ENCODE assay signal across 8 cellular contexts in the genomic region with DNA sequence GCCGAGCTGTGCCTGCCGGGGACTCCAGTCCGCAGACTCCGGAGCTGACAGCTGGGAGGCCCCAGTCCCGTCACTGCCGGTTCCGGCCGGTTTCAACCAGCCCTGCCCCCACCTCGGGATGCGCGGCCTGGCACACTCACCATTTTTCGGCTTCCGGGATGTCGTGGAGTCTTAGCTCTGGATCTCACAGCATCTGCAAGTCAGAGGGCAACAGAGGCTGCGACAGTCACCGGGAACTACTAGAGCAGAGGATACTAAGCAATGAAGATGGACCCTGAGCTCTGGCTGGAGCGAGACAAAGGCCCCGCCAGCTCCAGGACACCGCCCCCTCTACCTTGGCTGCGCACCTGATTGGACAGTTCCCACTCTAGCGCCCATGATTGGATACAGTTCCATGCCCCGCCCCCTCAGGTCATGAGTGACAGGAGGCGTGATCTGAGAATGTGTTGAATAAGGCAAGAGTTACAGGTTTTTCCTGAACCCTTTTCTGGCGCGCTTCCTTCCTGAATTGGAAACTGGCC. TPM values are rescaled to one million over a fixed set of nuclear protein-coding genes. Genes with fewer than 3 reads are reported as not detected.
DNase-seq lines count a peak whose midpoint lies in the region; ATAC-seq and TF ChIP-seq lines count a peak whose summit lies in the region.

A gene (minus strand): TSS at position 303 of the 521 bp plus-strand sequence. CDS start 160 bp downstream, at position 143.

- H3K36me3 Mint-ChIP-seq in activated naive CD4-positive, alpha-beta T cell treated with anti-CD3 and anti-CD28 coated beads, Interleukin-2, amount 10 ng/mL, durations not matched to agents 7 days and 5 days = peaks cover 29% of the 10 kb centered on the region

- H3K9me3 ChIP-seq in HUES64 (ENCODE audit: insufficient read depth, low read depth, low read length) = no peaks in the 10 kb centered on the region
- H3K9me3 ChIP-seq in SJSA1 (replicated peaks) = no peaks in the 10 kb centered on the region; the same call in 1 of the 2 replicates
- peaks cover 4% of the 10 kb centered on the region for H3K9me3 ChIP-seq in neutrophil
- H3K9me3 ChIP-seq in subcutaneous abdominal adipose tissue (ENCODE audit: control insufficient read depth in 5 of 5, low read length in 5 of 5) = no peaks in the 10 kb centered on the region

- DNase-seq in COR-L47 (lab: John Stamatoyannopoulos, UW) (peak; percentile 85), SJSA1 (ENCODE audit: low read depth in 1 of 2, low spot score in 2 of 2) (peak; percentile 77 to 86), globus pallidus (ENCODE audit: low spot score) (peak; percentile 95)
- DNase-seq in activated naive CD4-positive, alpha-beta T cell treated with anti-CD3 and anti-CD28 coated beads, Interleukin-2, amount 10 ng/mL, durations not matched to agents 7 days and 5 days = peak; percentile 96

- peaks cover 18% of the 10 kb centered on the region for H3K4me1 ChIP-seq in HUES64 (ENCODE audit: insufficient read depth, low read length)
- no peaks in the 10 kb centered on the region for H3K4me1 ChIP-seq in SJSA1 (replicated peaks)
- H3K4me1 ChIP-seq in neutrophil (ENCODE audit: control insufficient read depth in 1 of 2, insufficient read depth in 1 of 2, low read depth in 1 of 2, low read length in 1 of 2) = peaks cover 0 to 11% of the 10 kb centered on the region in 2 experiments
- peaks cover 0 to 15% (median 12%) of the 10 kb centered on the region in 5 donors for H3K4me1 ChIP-seq in subcutaneous abdominal adipose tissue (ENCODE audit: control insufficient read depth in 5 of 5, insufficient read depth in 5 of 5, low read length in 5 of 5)

- H3K36me3 ChIP-seq in HUES64 (ENCODE audit: insufficient read depth, low read length) (0 out of 2 replicates have a peak, but pooled peaks cover 17% of the 10 kb centered on the region), SJSA1 (no peaks in the 10 kb centered on the region), neutrophil (no peaks in the 10 kb centered on the region), subcutaneous abdominal adipose tissue (ENCODE audit: control insufficient read depth in 5 of 5, insufficient read depth in 5 of 5, low read length in 5 of 5) (no peaks in the 10 kb centered on the region)

- H3K4me3 Mint-ChIP-seq in activated naive CD4-positive, alpha-beta T cell treated with anti-CD3 and anti-CD28 coated beads, Interleukin-2, amount 10 ng/mL, durations not matched to agents 7 days and 5 days = peak within 1 kb of the TSS; percentile 91

- H3K4me3 ChIP-seq in HUES64 (ENCODE audit: low read length) = peak within 1 kb of the TSS; percentile 83
- H3K4me3 ChIP-seq in SJSA1 = peak within 1 kb of the TSS; percentile 52
- H3K4me3 ChIP-seq in neutrophil (ENCODE audit: low read depth in 1 of 2, low read length in 1 of 2) = peak within 1 kb of the TSS; percentile 56 to 61
- peak within 1 kb of the TSS; percentile 83 to 98 (median 93) for H3K4me3 ChIP-seq in subcutaneous abdominal adipose tissue (ENCODE audit: low read depth in 1 of 5, low read length in 5 of 5)

- peaks cover 4% of the 10 kb centered on the region for H3K27me3 Mint-ChIP-seq in activated naive CD4-positive, alpha-beta T cell treated with anti-CD3 and anti-CD28 coated beads, Interleukin-2, amount 10 ng/mL, durations not matched to agents 7 days and 5 days

- peaks cover 20% of the 10 kb centered on the region for H3K4me1 Mint-ChIP-seq in activated naive CD4-positive, alpha-beta T cell treated with anti-CD3 and anti-CD28 coated beads, Interleukin-2, amount 10 ng/mL, durations not matched to agents 7 days and 5 days

- WGBS in HUES64 = 1% methylated on average over 25 of the region's 25 CpGs

- H3K9ac ChIP-seq in HUES64 (ENCODE audit: low read depth, low read length) (peak within 1 kb of the TSS; percentile 89), subcutaneous abdominal adipose tissue (ENCODE audit: low read length in 5 of 5) (peak within 1 kb of the TSS; percentile 54 to 86 (median 70))

- H3K27me3 ChIP-seq in HUES64 (ENCODE audit: insufficient read depth, low read length) (no peaks in the 10 kb centered on the region), SJSA1 (replicated peaks) (no peaks in the 10 kb centered on the region), neutrophil (peaks cover 14% of the 10 kb centered on the region), subcutaneous abdominal adipose tissue (ENCODE audit: control insufficient read depth in 5 of 5, insufficient read depth in 4 of 5, low read length in 5 of 5) (peaks cover 0 to 1% (median 0%) of the 10 kb centered on the region in 5 donors)

- TF ChIP-seq CTCF in neutrophil (IDR thresholded peaks at IDR 0.05) = no peak

- ATAC-seq in GM21390 (IDR thresholded peaks at IDR 0.05; ENCODE audit: unreplicated experiment) = peak; percentile 99

- peak within 1 kb of the TSS; percentile 95 for H3K27ac Mint-ChIP-seq in activated naive CD4-positive, alpha-beta T cell treated with anti-CD3 and anti-CD28 coated beads, Interleukin-2, amount 10 ng/mL, durations not matched to agents 7 days and 5 days

- H3K27ac ChIP-seq in HUES64 (ENCODE audit: low read depth, low read length) (peak within 1 kb of the TSS; percentile 92), SJSA1 (peak within 1 kb of the TSS; percentile 17), neutrophil (no peak within 1 kb of the TSS), subcutaneous abdominal adipose tissue (ENCODE audit: low read depth, low read length) (peak within 1 kb of the TSS; percentile 65)

- H3K9me3 Mint-ChIP-seq in activated naive CD4-positive, alpha-beta T cell treated with anti-CD3 and anti-CD28 coated beads, Interleukin-2, amount 10 ng/mL, durations not matched to agents 7 days and 5 days = peaks cover 17% of the 10 kb centered on the region

- CTCF ChIA-PET in activated naive CD4-positive, alpha-beta T cell treated with anti-CD3 and anti-CD28 coated beads, Interleukin-2, amount 10 ng/mL, durations not matched to agents 7 days and 5 days (lab: Charles Lee) = interaction anchor here (0.6 to 1.0 kb wide), 2 partner anchors 13 to 1321 kb away, joined by 3 to 4 read pairs; no protein-coding TSS in a partner anchor

RNA-seq across cellular contexts. Expression of the gene that starts here (rescaled TPM):
- 11.5 TPM for polyA plus RNA-seq in HUES64 (2013, experiment 1 of 2)
- 12.6 TPM for polyA plus RNA-seq in HUES64 (2013, experiment 2 of 2)
- total RNA-seq in SJSA1 (2014; rRNA removed; shearing (Covaris generic)) = 2.9 and 13.9 TPM in 2 replicates
